Comparison of ENCODE assay signal across 12 cellular contexts in the genomic region with DNA sequence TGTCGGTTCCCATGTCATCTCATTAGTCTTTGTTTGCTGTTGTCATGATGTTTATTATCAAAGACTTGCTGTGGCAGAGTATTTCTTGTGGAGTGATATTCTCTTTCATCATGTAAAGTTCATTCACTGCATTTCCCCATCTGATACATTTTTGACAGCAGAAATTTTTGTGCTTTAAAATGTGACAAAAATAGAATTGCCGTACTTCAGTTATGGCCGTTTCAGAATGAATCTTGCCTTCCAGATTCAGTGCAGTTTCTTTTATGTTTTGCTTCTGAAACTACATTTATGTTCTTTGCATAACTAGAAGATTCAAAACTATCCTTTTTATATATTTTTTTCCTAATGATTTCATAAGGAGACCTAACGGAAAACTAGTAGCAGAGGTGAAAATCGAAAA. TPM values are rescaled to one million over a fixed set of nuclear protein-coding genes. Genes with fewer than 3 reads are reported as not detected.
DNase-seq lines count a peak whose midpoint lies in the region; ATAC-seq and TF ChIP-seq lines count a peak whose summit lies in the region.
"Had no signal": no experiment of that assay in that cellular context is flagged by ENCODE, and none has a peak within 500 bp of the region (broad histone marks: within the 10 kb centered on the region; RNA-seq: fewer than 3 reads in every experiment).

No MANE protein-coding gene starts in this region.

- peak overlapping the region; percentile 76 for H3K4me3 Mint-ChIP-seq in activated T-cell treated with anti-CD3 and anti-CD28 coated beads, Interleukin-2, amount 50 U/mL, for 4 hours
- peak overlapping the region; percentile 57 for H3K4me3 Mint-ChIP-seq in stimulated activated effector memory CD8-positive, alpha-beta T cell treated with anti-CD3 and anti-CD28 coated beads, Interleukin-12 subunit alpha, Interleukin-12 subunit beta, amount 100 ng/mL, for 72 hours
- H3K4me3 Mint-ChIP-seq in osteocyte (ENCODE audit: unreplicated experiment) = no peak overlapping the region

- H3K27me3 Mint-ChIP-seq in activated T-cell treated with anti-CD3 and anti-CD28 coated beads, Interleukin-2, amount 50 U/mL, for 4 hours (ENCODE audit: low read depth) = no peaks in the 10 kb centered on the region
- no peaks in the 10 kb centered on the region for H3K27me3 Mint-ChIP-seq in osteocyte (ENCODE audit: unreplicated experiment)
- H3K27me3 Mint-ChIP-seq: progenitor cell of endocrine pancreas had no signal

- ATAC-seq in activated T-cell treated with anti-CD3 and anti-CD28 coated beads, Interleukin-2, amount 50 U/mL, for 4 hours = peak; percentile 21 to 59
- ATAC-seq in GM21717 (IDR thresholded peaks at IDR 0.05; ENCODE audit: unreplicated experiment) (peak; percentile 33), HG03565 (IDR thresholded peaks at IDR 0.05; ENCODE audit: unreplicated experiment) (peak; percentile 15)
- ATAC-seq in stimulated activated effector memory CD8-positive, alpha-beta T cell treated with anti-CD3 and anti-CD28 coated beads, Interleukin-12 subunit alpha, Interleukin-12 subunit beta, amount 100 ng/mL, for 72 hours = no peak
- ATAC-seq: upper lobe of right lung had no signal

- no peak overlapping the region for H3K27ac ChIP-seq in PC-9
- H3K27ac ChIP-seq: left ventricle myocardium inferior, upper lobe of right lung had no signal

- DNase-seq in activated T-cell treated with anti-CD3 and anti-CD28 coated beads, Interleukin-2, amount 50 U/mL, for 4 hours = no peak
- DNase-seq in activated T-cell treated with anti-CD3 and anti-CD28 coated beads, Interleukin-2, amount 50 U/mL, for 1 hour = no peak
- DNase-seq in stimulated activated effector memory CD8-positive, alpha-beta T cell treated with anti-CD3 and anti-CD28 coated beads, Interleukin-12 subunit alpha, Interleukin-12 subunit beta, amount 100 ng/mL, for 72 hours (ENCODE audit: low spot score in 2 of 2) = no peak
- DNase-seq in osteocyte (ENCODE audit: extremely low spot score, unreplicated experiment) (no peak), PC-9 (no peak), cerebellum (ENCODE audit: low spot score) (no peak)
- DNase-seq: KBM-7, left ventricle myocardium inferior, upper lobe of right lung had no signal

- H3K9me3 ChIP-seq in PC-9 (ENCODE audit: insufficient read depth, low read depth) = no peaks in the 10 kb centered on the region
- H3K9me3 ChIP-seq: left ventricle myocardium inferior, upper lobe of right lung had no signal

- H3K9me3 Mint-ChIP-seq in activated T-cell treated with anti-CD3 and anti-CD28 coated beads, Interleukin-2, amount 50 U/mL, for 4 hours = no peaks in the 10 kb centered on the region
- no peaks in the 10 kb centered on the region for H3K9me3 Mint-ChIP-seq in stimulated activated effector memory CD8-positive, alpha-beta T cell treated with anti-CD3 and anti-CD28 coated beads, Interleukin-12 subunit alpha, Interleukin-12 subunit beta, amount 100 ng/mL, for 72 hours
- no peaks in the 10 kb centered on the region for H3K9me3 Mint-ChIP-seq in osteocyte (ENCODE audit: unreplicated experiment)

- H3K79me2 ChIP-seq in PC-9 (ENCODE audit: low read depth) = no peaks in the 10 kb centered on the region

- H3K4me3 ChIP-seq in PC-9 = no peak overlapping the region
- H3K4me3 ChIP-seq: left ventricle myocardium inferior, upper lobe of right lung had no signal

- no peaks in the 10 kb centered on the region for H3F3A ChIP-seq in PC-9 (ENCODE audit: insufficient read depth, low read depth)

- H3K27me3 ChIP-seq in PC-9 (ENCODE audit: insufficient read depth, low read depth) = no peaks in the 10 kb centered on the region
- H3K27me3 ChIP-seq: upper lobe of right lung had no signal

- H3K36me3 ChIP-seq in PC-9 (ENCODE audit: low read depth) = 0 out of 2 replicates have a peak, but pooled peaks cover 6% of the 10 kb centered on the region

- intact Hi-C loops in PC-9 (cut with micrococcal nuclease; ENCODE audit: unreplicated experiment) = no loop called here

- POLR2A ChIA-PET in PC-9 (lab: Charles Lee; ENCODE audit: unreplicated experiment) = no interaction called here

- no peak for TF ChIP-seq CTCF in osteocyte (IDR thresholded peaks at IDR 0.05)
- no peak for TF ChIP-seq CTCF in PC-9 (conservative IDR thresholded peaks at IDR 0.05)

- H3K4me2 ChIP-seq in PC-9 = no peak overlapping the region

- no TSS peak for BruUV-seq in PC-9 (replicated peaks; lab: Mats Ljungman, UMichigan)

- no peaks in the 10 kb centered on the region for H3K4me1 ChIP-seq in PC-9 (replicated peaks; ENCODE audit: insufficient read depth)
- H3K4me1 ChIP-seq: left ventricle myocardium inferior, upper lobe of right lung had no signal

- peaks cover 22% of the 10 kb centered on the region for H3K4me1 Mint-ChIP-seq in activated T-cell treated with anti-CD3 and anti-CD28 coated beads, Interleukin-2, amount 50 U/mL, for 4 hours (ENCODE audit: low read depth)
- peaks cover 21% of the 10 kb centered on the region for H3K4me1 Mint-ChIP-seq in stimulated activated effector memory CD8-positive, alpha-beta T cell treated with anti-CD3 and anti-CD28 coated beads, Interleukin-12 subunit alpha, Interleukin-12 subunit beta, amount 100 ng/mL, for 72 hours
- no peaks in the 10 kb centered on the region for H3K4me1 Mint-ChIP-seq in osteocyte (ENCODE audit: unreplicated experiment)

- H2AFZ ChIP-seq in PC-9 = no peak overlapping the region

- H3K36me3 Mint-ChIP-seq in activated T-cell treated with anti-CD3 and anti-CD28 coated beads, Interleukin-2, amount 50 U/mL, for 4 hours (ENCODE audit: insufficient read depth) = peaks cover 29% of the 10 kb centered on the region
- peaks cover 96% of the 10 kb centered on the region for H3K36me3 Mint-ChIP-seq in stimulated activated effector memory CD8-positive, alpha-beta T cell treated with anti-CD3 and anti-CD28 coated beads, Interleukin-12 subunit alpha, Interleukin-12 subunit beta, amount 100 ng/mL, for 72 hours
- peaks cover 8% of the 10 kb centered on the region for H3K36me3 Mint-ChIP-seq in osteocyte (ENCODE audit: unreplicated experiment)

- H3K27ac Mint-ChIP-seq in stimulated activated effector memory CD8-positive, alpha-beta T cell treated with anti-CD3 and anti-CD28 coated beads, Interleukin-12 subunit alpha, Interleukin-12 subunit beta, amount 100 ng/mL, for 72 hours = peak overlapping the region; percentile 94
- H3K27ac Mint-ChIP-seq in osteocyte (ENCODE audit: unreplicated experiment) = no peak overlapping the region
- H3K27ac Mint-ChIP-seq: progenitor cell of endocrine pancreas had no signal

- CTCF ChIA-PET in PC-9 (lab: Charles Lee) = no interaction called here

- H4K20me1 ChIP-seq in PC-9 (ENCODE audit: insufficient read depth) = no peaks in the 10 kb centered on the region

- H3K9me2 ChIP-seq in PC-9 (ENCODE audit: insufficient read depth) = no peaks in the 10 kb centered on the region

RNA-seq across cellular contexts. Expression of a gene that starts 10.0 kb away (rescaled TPM):
- 10 to 100 TPM; 79.5 to 86.6 (median 84.1) TPM for total RNA-seq in activated T-cell treated with anti-CD3 and anti-CD28 coated beads, Interleukin-2, amount 50 U/mL, for 4 hours
- 12.2 and 14.8 TPM in 2 replicates for total RNA-seq in osteocyte
- 18.5 and 24.1 TPM in 2 replicates for total RNA-seq in PC-9 (2021)
- total RNA-seq in cerebellum = 10.6 TPM

RNA-seq across cellular contexts. Expression of a gene that starts 44.0 kb away (rescaled TPM):
- total RNA-seq in activated T-cell treated with anti-CD3 and anti-CD28 coated beads, Interleukin-2, amount 50 U/mL, for 4 hours = not detected
- total RNA-seq in osteocyte (not detected in 2 replicates), PC-9 (2021) (not detected in 2 replicates), cerebellum (not detected)
- total RNA-seq: left ventricle myocardium inferior, progenitor cell of endocrine pancreas, upper lobe of right lung had no signal
